ENCODE assay signal across 31 cellular contexts in genomic region chr6:91631227-91631626, GRCh38.
"Had no signal": no experiment of that assay in that cellular context is flagged by ENCODE, and none has a peak within 500 bp of the region (broad histone marks: within the 10 kb centered on the region; RNA-seq: fewer than 3 reads in every experiment).

No MANE protein-coding gene starts in this region.

- H3K27ac ChIP-seq: adrenal gland, ascending aorta, body of pancreas, brain microvascular endothelial cell, breast epithelium, cardiac muscle cell had no signal

- DNase-seq: activated effector memory CD4-positive, alpha-beta T cell treated with anti-CD3 and anti-CD28 coated beads, Interleukin-2, amount 50 U/mL, for 16 hours; activated effector memory CD4-positive, alpha-beta T cell treated with Interleukin-2 at 50 U/mL for 16 hours; activated gamma-delta T cell; activated gamma-delta T cell treated with Interleukin-2 at 50 U/mL for 16 hours; activated naive CD4-positive, alpha-beta T cell; activated naive CD4-positive, alpha-beta T cell treated with anti-CD3 and anti-CD28 coated beads for 36 hours; activated naive CD4-positive, alpha-beta T cell treated with anti-CD3 and anti-CD28 coated beads, Interleukin-2, amount 10 ng/mL, durations not matched to agents 7 days and 5 days; activated naive CD4-positive, alpha-beta T cell treated with anti-CD3 and anti-CD28 coated beads, Interleukin-2, amount 50 U/mL, for 16 hours; activated naive CD4-positive, alpha-beta T cell treated with Interleukin-2 at 50 U/mL for 16 hours; activated naive CD8-positive, alpha-beta T cell treated with anti-CD3 and anti-CD28 coated beads for 36 hours; activated naive CD8-positive, alpha-beta T cell treated with anti-CD3 and anti-CD28 coated beads, Interleukin-2, amount 10 ng/mL, durations not matched to agents 7 days and 5 days; activated naive CD8-positive, alpha-beta T cell treated with anti-CD3 and anti-CD28 coated beads, Interleukin-2, amount 50 U/mL, for 24 hours; activated T-cell treated with anti-CD3 and anti-CD28 coated beads, Interleukin-2, amount 50 U/mL, for 1 hour; activated T-cell treated with anti-CD3 and anti-CD28 coated beads, Interleukin-2, amount 50 U/mL, for 24 hours; activated T-cell treated with anti-CD3 and anti-CD28 coated beads, Interleukin-2, amount 50 U/mL, for 4 hours; activated T-cell treated with anti-CD3 and anti-CD28 coated beads, Interleukin-2, amount 50 U/mL, for 48 hours; activated T-cell treated with anti-CD3 and anti-CD28 coated beads, Interleukin-2, amount 50 U/mL, for 72 hours; adrenal gland; amniotic stem cell; amygdala; anterior cingulate cortex; aorta; body of pancreas; brain microvascular endothelial cell; caudate nucleus; central memory CD4-positive, alpha-beta T cell; cerebellar nuclear complex had no signal

- H3K36me3 ChIP-seq: adrenal gland, ascending aorta, brain microvascular endothelial cell, breast epithelium, cardiac muscle cell had no signal

- H3K27me3 ChIP-seq: adrenal gland, ascending aorta, body of pancreas, brain microvascular endothelial cell, breast epithelium, cardiac muscle cell had no signal

- H3K4me3 ChIP-seq: adrenal gland, ascending aorta, body of pancreas, breast epithelium, cardiac muscle cell had no signal

- H3K9me3 ChIP-seq: adrenal gland, ascending aorta, body of pancreas, breast epithelium had no signal

- FAIRE-seq: astrocyte had no signal
